In the genomic region with DNA sequence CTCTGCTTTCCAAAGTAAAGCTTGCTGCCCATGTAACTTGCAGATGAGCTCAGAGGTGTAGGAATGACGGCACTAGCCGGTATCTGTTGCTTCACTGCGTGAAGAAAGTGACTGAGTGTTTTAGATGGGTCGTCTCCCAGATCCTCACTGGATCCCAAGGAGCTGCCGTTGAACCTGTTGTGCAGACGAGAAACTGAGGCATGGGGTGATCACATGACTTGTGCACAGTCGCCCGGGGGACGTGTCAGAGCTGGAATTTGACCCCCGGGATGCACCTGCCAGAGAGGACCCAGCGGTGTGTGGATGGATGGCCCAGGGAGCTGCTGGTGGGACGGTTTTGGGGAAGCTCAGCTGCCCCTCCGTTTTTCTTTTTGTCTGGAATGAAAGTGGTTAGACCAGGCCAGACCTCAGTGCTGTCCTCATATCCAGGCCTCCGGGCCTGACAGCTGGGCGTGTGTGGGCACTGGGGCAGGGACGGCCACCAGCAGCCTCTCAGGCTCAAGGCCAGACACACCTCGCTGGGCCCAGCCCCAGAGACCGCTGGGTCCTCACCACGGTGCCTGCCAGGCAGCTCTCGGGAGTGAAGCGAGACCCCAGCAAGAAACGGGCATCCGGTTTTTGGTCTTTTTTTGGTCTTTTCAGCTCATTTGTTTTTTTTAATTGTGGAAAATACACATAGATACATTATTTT, we compare ENCODE assay signal across 19 cellular contexts. TPM values are rescaled to one million over a fixed set of nuclear protein-coding genes. Genes with fewer than 3 reads are reported as not detected.
DNase-seq lines count a peak whose midpoint lies in the region; ATAC-seq lines count a peak whose summit lies in the region.
"Had no signal": no experiment of that assay in that cellular context is flagged by ENCODE, and none has a peak within 500 bp of the region (broad histone marks: within the 10 kb centered on the region; RNA-seq: fewer than 3 reads in every experiment).

No MANE protein-coding gene starts in this region.

- H3K4me3 Mint-ChIP-seq in activated naive CD4-positive, alpha-beta T cell treated with anti-CD3 and anti-CD28 coated beads, Interleukin-2, amount 50 U/mL, for 24 hours, result peak overlapping the region; percentile 30
- no peak overlapping the region for H3K4me3 Mint-ChIP-seq in activated naive CD4-positive, alpha-beta T cell treated with anti-CD3 and anti-CD28 coated beads, Interleukin-2, amount 10 ng/mL, durations not matched to agents 7 days and 5 days
- peak overlapping the region in 2 of 5 donors; percentile 27 to 41 for H3K4me3 Mint-ChIP-seq in immature natural killer cell
- peak overlapping the region; percentile 10 for H3K4me3 Mint-ChIP-seq in stimulated activated effector memory CD8-positive, alpha-beta T cell treated with anti-CD3 and anti-CD28 coated beads, Interleukin-12 subunit alpha, Interleukin-12 subunit beta, amount 100 ng/mL, for 72 hours
- H3K4me3 Mint-ChIP-seq: activated naive CD8-positive, alpha-beta T cell treated with anti-CD3 and anti-CD28 coated beads for 36 hours had no signal

- no peaks in the 10 kb centered on the region for H3K9me3 Mint-ChIP-seq in activated naive CD4-positive, alpha-beta T cell treated with anti-CD3 and anti-CD28 coated beads, Interleukin-2, amount 50 U/mL, for 24 hours
- H3K9me3 Mint-ChIP-seq in activated naive CD4-positive, alpha-beta T cell treated with anti-CD3 and anti-CD28 coated beads, Interleukin-2, amount 10 ng/mL, durations not matched to agents 7 days and 5 days, result peaks cover 3% of the 10 kb centered on the region
- H3K9me3 Mint-ChIP-seq in immature natural killer cell, result peaks cover 0 to 2% (median 0%) of the 10 kb centered on the region in 6 donors
- no peaks in the 10 kb centered on the region for H3K9me3 Mint-ChIP-seq in stimulated activated effector memory CD8-positive, alpha-beta T cell treated with anti-CD3 and anti-CD28 coated beads, Interleukin-12 subunit alpha, Interleukin-12 subunit beta, amount 100 ng/mL, for 72 hours
- H3K9me3 Mint-ChIP-seq: activated naive CD8-positive, alpha-beta T cell treated with anti-CD3 and anti-CD28 coated beads for 36 hours had no signal

- no peaks in the 10 kb centered on the region for H3K36me3 Mint-ChIP-seq in activated naive CD4-positive, alpha-beta T cell treated with anti-CD3 and anti-CD28 coated beads, Interleukin-2, amount 50 U/mL, for 24 hours
- peaks cover 39% of the 10 kb centered on the region for H3K36me3 Mint-ChIP-seq in activated naive CD4-positive, alpha-beta T cell treated with anti-CD3 and anti-CD28 coated beads, Interleukin-2, amount 10 ng/mL, durations not matched to agents 7 days and 5 days
- H3K36me3 Mint-ChIP-seq in immature natural killer cell, result peaks cover 0 to 4% (median 4%) of the 10 kb centered on the region in 3 donors
- peaks cover 33% of the 10 kb centered on the region for H3K36me3 Mint-ChIP-seq in stimulated activated effector memory CD8-positive, alpha-beta T cell treated with anti-CD3 and anti-CD28 coated beads, Interleukin-12 subunit alpha, Interleukin-12 subunit beta, amount 100 ng/mL, for 72 hours

- no peak for DNase-seq in activated naive CD4-positive, alpha-beta T cell treated with anti-CD3 and anti-CD28 coated beads, Interleukin-2, amount 10 ng/mL, durations not matched to agents 7 days and 5 days
- DNase-seq in immature natural killer cell (no peak), hippocampal formation (lab: John Stamatoyannopoulos, UW) (no peak), NCI-H2081 treated with DMSO at 0.1 percent for 48 hours (lab: John Stamatoyannopoulos, UW) (no peak)
- DNase-seq in stimulated activated effector memory CD8-positive, alpha-beta T cell treated with anti-CD3 and anti-CD28 coated beads, Interleukin-12 subunit alpha, Interleukin-12 subunit beta, amount 100 ng/mL, for 72 hours (ENCODE audit: low spot score in 2 of 2), result no peak
- DNase-seq: activated CD4-positive, alpha-beta T cell treated with anti-CD3 and anti-CD28 coated beads for 4 hours; activated naive CD8-positive, alpha-beta T cell treated with anti-CD3 and anti-CD28 coated beads for 36 hours; effector CD8-positive, alpha-beta T cell; left lung; NCI-H1092 treated with DMSO at 0.1 percent for 48 hours; NCI-H2029; NCI-H446 treated with DMSO at 0.1 percent for 48 hours; occipital lobe; stimulated activated CD8-positive, alpha-beta memory T cell treated with anti-CD3 and anti-CD28 coated beads, Interleukin-4, amount 100 ng/mL, for 48 hours; T-cell; uterus had no signal

- no peak for ATAC-seq in stimulated activated effector memory CD8-positive, alpha-beta T cell treated with anti-CD3 and anti-CD28 coated beads, Interleukin-12 subunit alpha, Interleukin-12 subunit beta, amount 100 ng/mL, for 72 hours
- ATAC-seq: HCT116, left lung, Panc1 had no signal

- H3K27me3 Mint-ChIP-seq in activated naive CD4-positive, alpha-beta T cell treated with anti-CD3 and anti-CD28 coated beads, Interleukin-2, amount 50 U/mL, for 24 hours, result no peaks in the 10 kb centered on the region
- peaks cover 11% of the 10 kb centered on the region for H3K27me3 Mint-ChIP-seq in activated naive CD4-positive, alpha-beta T cell treated with anti-CD3 and anti-CD28 coated beads, Interleukin-2, amount 10 ng/mL, durations not matched to agents 7 days and 5 days
- H3K27me3 Mint-ChIP-seq in immature natural killer cell (ENCODE audit: low read depth in 3 of 3), result peaks cover 10 to 13% (median 12%) of the 10 kb centered on the region in 3 donors
- H3K27me3 Mint-ChIP-seq: T-cell had no signal

- CTCF ChIA-PET in activated naive CD4-positive, alpha-beta T cell treated with anti-CD3 and anti-CD28 coated beads, Interleukin-2, amount 10 ng/mL, durations not matched to agents 7 days and 5 days (lab: Charles Lee), result interaction anchor here (0.6 kb wide), 1 partner anchor 16 kb away, joined by 3 read pairs; no protein-coding TSS in a partner anchor

- peak overlapping the region; percentile 2 for H3K27ac Mint-ChIP-seq in activated naive CD4-positive, alpha-beta T cell treated with anti-CD3 and anti-CD28 coated beads, Interleukin-2, amount 50 U/mL, for 24 hours
- no peak overlapping the region for H3K27ac Mint-ChIP-seq in activated naive CD4-positive, alpha-beta T cell treated with anti-CD3 and anti-CD28 coated beads, Interleukin-2, amount 10 ng/mL, durations not matched to agents 7 days and 5 days
- H3K27ac Mint-ChIP-seq in immature natural killer cell, result peak overlapping the region in 5 of 6 donors; percentile 26 to 92 (median 41)
- peak overlapping the region; percentile 23 for H3K27ac Mint-ChIP-seq in stimulated activated effector memory CD8-positive, alpha-beta T cell treated with anti-CD3 and anti-CD28 coated beads, Interleukin-12 subunit alpha, Interleukin-12 subunit beta, amount 100 ng/mL, for 72 hours
- H3K27ac Mint-ChIP-seq: activated naive CD8-positive, alpha-beta T cell treated with anti-CD3 and anti-CD28 coated beads for 36 hours; T-cell had no signal

- peaks cover 31% of the 10 kb centered on the region for H3K4me1 Mint-ChIP-seq in activated naive CD4-positive, alpha-beta T cell treated with anti-CD3 and anti-CD28 coated beads, Interleukin-2, amount 50 U/mL, for 24 hours
- H3K4me1 Mint-ChIP-seq in activated naive CD4-positive, alpha-beta T cell treated with anti-CD3 and anti-CD28 coated beads, Interleukin-2, amount 10 ng/mL, durations not matched to agents 7 days and 5 days, result peaks cover 32% of the 10 kb centered on the region
- peaks cover 28 to 42% of the 10 kb centered on the region in 2 donors for H3K4me1 Mint-ChIP-seq in immature natural killer cell
- peaks cover 35% of the 10 kb centered on the region for H3K4me1 Mint-ChIP-seq in stimulated activated effector memory CD8-positive, alpha-beta T cell treated with anti-CD3 and anti-CD28 coated beads, Interleukin-12 subunit alpha, Interleukin-12 subunit beta, amount 100 ng/mL, for 72 hours

RNA-seq across cellular contexts. Expression of gene ARID3A, which starts 12.5 kb away (rescaled TPM):
- 1 to 10 TPM; 1.0 to 1.7 (median 1.4) TPM for polyA plus RNA-seq in immature natural killer cell

RNA-seq across cellular contexts. Expression of gene KISS1R, which starts 21.2 kb away (rescaled TPM):
- not detected for polyA plus RNA-seq in immature natural killer cell

RNA-seq across cellular contexts. Expression of gene R3HDM4, which starts 25.4 kb away (rescaled TPM):
- polyA plus RNA-seq in immature natural killer cell, result 100 to 1,000 TPM in 1 of 3 donors, 10 to 100 TPM in 2; 83.5 to 146 (median 85.8) TPM

RNA-seq across cellular contexts. Expression of gene RNU6-9, which starts 45.1 kb away (rescaled TPM):
- polyA plus RNA-seq in immature natural killer cell, result not detected

RNA-seq across cellular contexts. Expression of gene MED16, which starts 45.4 kb away (rescaled TPM):
- polyA plus RNA-seq in immature natural killer cell, result 100 to 1,000 TPM in 1 of 3 donors, 10 to 100 TPM in 2; 44.2 to 112 (median 48.0) TPM
